11 cellular contexts compared by ENCODE assay signal in genomic region chr16:57123969-57124674, GRCh38. TPM values are rescaled to one million over a fixed set of nuclear protein-coding genes. Genes with fewer than 3 reads are reported as not detected.
DNase-seq lines count a peak whose midpoint lies in the region; ATAC-seq and TF ChIP-seq lines count a peak whose summit lies in the region.
"Had no signal": no experiment of that assay in that cellular context is flagged by ENCODE, and none has a peak within 500 bp of the region (broad histone marks: within the 10 kb centered on the region; RNA-seq: fewer than 3 reads in every experiment).

No MANE protein-coding gene starts in this region.

- no peaks in the 10 kb centered on the region for H3K79me2 ChIP-seq in MM.1S (ENCODE audit: low read length)

- H3F3A ChIP-seq in MM.1S (ENCODE audit: insufficient read depth, low read length), result no peaks in the 10 kb centered on the region

- peak overlapping the region; percentile 56 for H3K27ac Mint-ChIP-seq in stimulated activated naive CD8-positive, alpha-beta T cell treated with anti-CD3 and anti-CD28 coated beads, Interleukin-15, Interleukin-2, amounts not matched to agents 100 ng/mL and 50 ng/mL, for 24 hours
- peak overlapping the region; percentile 80 for H3K27ac Mint-ChIP-seq in activated CD8-positive, alpha-beta T cell treated with anti-CD3 and anti-CD28 coated beads, Interleukin-2, amount 10 ng/mL, durations not matched to agents 7 days and 5 days

- intact Hi-C loops in lower lobe of right lung (cut with DNase I) (no loop called here), tibial artery (cut with DNase I; ENCODE audit: low total_unique reads) (no loop called here)

- CTCF ChIA-PET in activated CD8-positive, alpha-beta T cell treated with anti-CD3 and anti-CD28 coated beads, Interleukin-2, amount 10 ng/mL, durations not matched to agents 7 days and 5 days (lab: Charles Lee), result interaction anchor here (0.9 to 1.5 kb wide), 3 partner anchors 11 to 43 kb away, joined by 4 to 8 read pairs (median 4); partner anchors contain the start of gene CPNE2

- H3K4me1 ChIP-seq in lower lobe of right lung, result peaks cover 8% of the 10 kb centered on the region
- no peaks in the 10 kb centered on the region for H3K4me1 ChIP-seq in MM.1S (ENCODE audit: low read length)
- H3K4me1 ChIP-seq in tibial artery, result no peaks in the 10 kb centered on the region
- H3K4me1 ChIP-seq: right atrium auricular region had no signal

- peaks cover 53% of the 10 kb centered on the region for H3K36me3 ChIP-seq in lower lobe of right lung
- no peaks in the 10 kb centered on the region for H3K36me3 ChIP-seq in MM.1S (replicated peaks; ENCODE audit: insufficient read depth, low read length)
- H3K36me3 ChIP-seq in tibial artery, result peaks cover 33 to 73% (median 46%) of the 10 kb centered on the region in 3 donors

- no peaks in the 10 kb centered on the region for H4K20me1 ChIP-seq in MM.1S (ENCODE audit: insufficient read depth, low read length)

- H3K36me3 Mint-ChIP-seq in stimulated activated naive CD8-positive, alpha-beta T cell treated with anti-CD3 and anti-CD28 coated beads, Interleukin-15, Interleukin-2, amounts not matched to agents 100 ng/mL and 50 ng/mL, for 24 hours (ENCODE audit: low read depth), result no peaks in the 10 kb centered on the region
- peaks cover 2% of the 10 kb centered on the region for H3K36me3 Mint-ChIP-seq in activated CD8-positive, alpha-beta T cell treated with anti-CD3 and anti-CD28 coated beads, Interleukin-2, amount 10 ng/mL, durations not matched to agents 7 days and 5 days (ENCODE audit: low read depth)

- no peaks in the 10 kb centered on the region for H3K9me3 Mint-ChIP-seq in stimulated activated naive CD8-positive, alpha-beta T cell treated with anti-CD3 and anti-CD28 coated beads, Interleukin-15, Interleukin-2, amounts not matched to agents 100 ng/mL and 50 ng/mL, for 24 hours
- no peaks in the 10 kb centered on the region for H3K9me3 Mint-ChIP-seq in activated CD8-positive, alpha-beta T cell treated with anti-CD3 and anti-CD28 coated beads, Interleukin-2, amount 10 ng/mL, durations not matched to agents 7 days and 5 days (ENCODE audit: insufficient read depth)

- no peak for DNase-seq in stimulated activated naive CD8-positive, alpha-beta T cell treated with anti-CD3 and anti-CD28 coated beads, Interleukin-15, Interleukin-2, amounts not matched to agents 100 U/mL and 50 U/mL, for 24 hours
- DNase-seq in activated CD8-positive, alpha-beta T cell treated with anti-CD3 and anti-CD28 coated beads, Interleukin-2, amount 10 ng/mL, durations not matched to agents 7 days and 5 days, result no peak
- DNase-seq in lower lobe of right lung, result no peak
- DNase-seq in MM.1S, result no peak
- DNase-seq in tibial artery, result no peak
- DNase-seq: SIG-M5; stimulated activated CD4-positive, alpha-beta T cell treated with anti-CD3 and anti-CD28 coated beads, Interleukin-2, amount 100 ng/mL, for 48 hours had no signal

- H3K4me3 ChIP-seq in lower lobe of right lung, result no peak overlapping the region
- no peak overlapping the region for H3K4me3 ChIP-seq in MM.1S (ENCODE audit: low read length)
- H3K4me3 ChIP-seq in tibial artery, result no peak overlapping the region
- H3K4me3 ChIP-seq: right atrium auricular region had no signal

- TF ChIP-seq CTCF in lower lobe of right lung (IDR thresholded peaks at IDR 0.05), result no peak
- no peak for TF ChIP-seq CTCF in MM.1S (IDR thresholded peaks at IDR 0.05; ENCODE audit: low read length)
- no peak for TF ChIP-seq CTCF in tibial artery (IDR thresholded peaks at IDR 0.05)

- POLR2A ChIA-PET in activated CD8-positive, alpha-beta T cell treated with anti-CD3 and anti-CD28 coated beads, Interleukin-2, amount 10 ng/mL, durations not matched to agents 7 days and 5 days (lab: Charles Lee), result no interaction called here

- no peak for ATAC-seq in stimulated activated naive CD8-positive, alpha-beta T cell treated with anti-CD3 and anti-CD28 coated beads, Interleukin-15, Interleukin-2, amounts not matched to agents 100 U/mL and 50 U/mL, for 24 hours
- ATAC-seq in activated CD8-positive, alpha-beta T cell treated with anti-CD3 and anti-CD28 coated beads, Interleukin-2, amount 10 ng/mL, durations not matched to agents 7 days and 5 days, result no peak
- peak; percentile 78 to 85 for ATAC-seq in lower lobe of right lung
- no peak for ATAC-seq in GM21515 (IDR thresholded peaks at IDR 0.05; ENCODE audit: unreplicated experiment)

- no peaks in the 10 kb centered on the region for H3K27me3 ChIP-seq in lower lobe of right lung (ENCODE audit: low read depth)
- no peaks in the 10 kb centered on the region for H3K27me3 ChIP-seq in MM.1S (replicated peaks; ENCODE audit: insufficient read depth, low read length)
- no peaks in the 10 kb centered on the region for H3K27me3 ChIP-seq in tibial artery
- H3K27me3 ChIP-seq: right atrium auricular region had no signal

- H3K9ac ChIP-seq in MM.1S (ENCODE audit: low read length), result no peak overlapping the region

- H3K4me2 ChIP-seq in MM.1S (ENCODE audit: low read depth, low read length), result no peak overlapping the region

- H3K9me3 ChIP-seq in lower lobe of right lung, result no peaks in the 10 kb centered on the region
- no peaks in the 10 kb centered on the region for H3K9me3 ChIP-seq in MM.1S (replicated peaks; ENCODE audit: insufficient read depth, low read length)
- no peaks in the 10 kb centered on the region for H3K9me3 ChIP-seq in tibial artery
- H3K9me3 ChIP-seq: right atrium auricular region had no signal

- no peaks in the 10 kb centered on the region for H3K9me2 ChIP-seq in MM.1S (replicated peaks; ENCODE audit: insufficient read depth, low read length)

- no peak overlapping the region for H2AFZ ChIP-seq in MM.1S (ENCODE audit: low read length)

- no peaks in the 10 kb centered on the region for H3K27me3 Mint-ChIP-seq in stimulated activated naive CD8-positive, alpha-beta T cell treated with anti-CD3 and anti-CD28 coated beads, Interleukin-15, Interleukin-2, amounts not matched to agents 100 ng/mL and 50 ng/mL, for 24 hours
- H3K27me3 Mint-ChIP-seq in activated CD8-positive, alpha-beta T cell treated with anti-CD3 and anti-CD28 coated beads, Interleukin-2, amount 10 ng/mL, durations not matched to agents 7 days and 5 days (ENCODE audit: low read depth), result no peaks in the 10 kb centered on the region

- H3K4me3 Mint-ChIP-seq in stimulated activated naive CD8-positive, alpha-beta T cell treated with anti-CD3 and anti-CD28 coated beads, Interleukin-15, Interleukin-2, amounts not matched to agents 100 ng/mL and 50 ng/mL, for 24 hours, result no peak overlapping the region
- H3K4me3 Mint-ChIP-seq in activated CD8-positive, alpha-beta T cell treated with anti-CD3 and anti-CD28 coated beads, Interleukin-2, amount 10 ng/mL, durations not matched to agents 7 days and 5 days, result no peak overlapping the region

- peaks cover 50% of the 10 kb centered on the region for H3K4me1 Mint-ChIP-seq in stimulated activated naive CD8-positive, alpha-beta T cell treated with anti-CD3 and anti-CD28 coated beads, Interleukin-15, Interleukin-2, amounts not matched to agents 100 ng/mL and 50 ng/mL, for 24 hours (ENCODE audit: low read depth)
- peaks cover 52% of the 10 kb centered on the region for H3K4me1 Mint-ChIP-seq in activated CD8-positive, alpha-beta T cell treated with anti-CD3 and anti-CD28 coated beads, Interleukin-2, amount 10 ng/mL, durations not matched to agents 7 days and 5 days (ENCODE audit: low read depth)

- H3K27ac ChIP-seq in lower lobe of right lung, result peak overlapping the region; percentile 44
- H3K27ac ChIP-seq in MM.1S (ENCODE audit: low read length), result no peak overlapping the region
- no peak overlapping the region for H3K27ac ChIP-seq in tibial artery
- H3K27ac ChIP-seq: C4-2B, right atrium auricular region had no signal

RNA-seq across cellular contexts. Expression of gene CPNE2, which starts 31.7 kb away (rescaled TPM):
- total RNA-seq in activated CD8-positive, alpha-beta T cell treated with anti-CD3 and anti-CD28 coated beads, Interleukin-2, amount 10 ng/mL, durations not matched to agents 7 days and 5 days, result 10 to 100 TPM; 11.3 to 12.5 TPM
- total RNA-seq in lower lobe of right lung, result 55.3 TPM

Comparison
In these comparisons a context has a peak if more than half of its experiments do, and no peak if none do; other contexts are left out.
1. ATAC-seq: peak in lower lobe of right lung (2 of 2); none in stimulated activated naive CD8-positive, alpha-beta T cell treated with anti-CD3 and anti-CD28 coated beads, Interleukin-15, Interleukin-2, amounts not matched to agents 100 U/mL and 50 U/mL, for 24 hours (single experiment), activated CD8-positive, alpha-beta T cell treated with anti-CD3 and anti-CD28 coated beads, Interleukin-2, amount 10 ng/mL, durations not matched to agents 7 days and 5 days (single experiment) and GM21515 (single experiment).